ENCODE assay signal across 8 cellular contexts in the genomic region with DNA sequence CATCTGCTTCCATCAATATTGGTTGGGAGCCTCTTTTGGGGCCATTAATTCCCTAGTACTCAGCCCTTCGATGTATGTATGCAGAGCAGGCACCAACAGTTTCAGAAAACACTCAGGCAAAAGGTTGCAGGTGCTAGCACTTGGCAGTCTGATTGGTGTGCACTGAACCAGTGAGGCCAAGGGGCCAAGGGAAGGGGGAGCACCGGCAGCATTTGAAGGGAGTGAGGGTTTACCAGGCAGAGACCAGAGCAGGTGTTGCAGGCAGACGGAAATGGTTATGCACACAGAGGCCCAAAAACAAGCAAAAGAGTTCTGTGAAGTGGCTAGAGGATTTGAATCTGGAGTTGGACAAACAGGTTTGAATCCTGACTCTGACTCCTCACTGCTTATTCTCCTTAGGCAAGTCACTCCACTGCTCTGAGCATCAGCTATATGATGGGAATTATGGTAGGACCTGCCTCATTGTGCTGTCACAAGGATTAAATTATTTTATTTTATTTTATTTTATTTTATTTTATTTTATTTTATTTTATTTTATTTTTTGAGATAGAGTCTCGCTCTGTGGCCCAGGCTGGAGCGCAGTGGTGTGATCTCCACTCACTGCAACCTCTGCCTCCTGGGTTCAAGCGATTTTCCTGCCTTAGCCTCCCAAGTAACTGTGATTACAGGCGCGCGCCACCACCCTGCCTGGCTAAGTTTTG. TPM values are rescaled to one million over a fixed set of nuclear protein-coding genes. Genes with fewer than 3 reads are reported as not detected.
DNase-seq lines count a peak whose midpoint lies in the region; ATAC-seq and TF ChIP-seq lines count a peak whose summit lies in the region.

No MANE protein-coding gene starts in this region.

- H3K4me1 ChIP-seq in prostate gland (replicated peaks): no peaks in the 10 kb centered on the region

- CTCF ChIA-PET in activated CD4-positive, alpha-beta memory T cell treated with anti-CD3 and anti-CD28 coated beads for 36 hours (lab: Charles Lee): no interaction called here
- CTCF ChIA-PET in activated CD4-positive, alpha-beta memory T cell treated with anti-CD3 and anti-CD28 coated beads, Interleukin-2, amount 10 ng/mL, durations not matched to agents 7 days and 5 days (lab: Charles Lee): no interaction called here

- H3K4me1 Mint-ChIP-seq in activated CD4-positive, alpha-beta memory T cell treated with anti-CD3 and anti-CD28 coated beads for 36 hours (ENCODE audit: low read depth): no peaks in the 10 kb centered on the region
- H3K4me1 Mint-ChIP-seq in activated CD4-positive, alpha-beta memory T cell treated with anti-CD3 and anti-CD28 coated beads, Interleukin-2, amount 10 ng/mL, durations not matched to agents 7 days and 5 days: no peaks in the 10 kb centered on the region
- H3K4me1 Mint-ChIP-seq in stimulated activated naive B cell treated with anti-CD40 and anti-IgM and Interleukin-4, amounts not matched to agents 10 μg/mL and 1 μg/mL and 100 μg/mL, for 72 hours: peaks cover 17 to 41% of the 10 kb centered on the region in 2 donors

- DNase-seq in activated CD4-positive, alpha-beta memory T cell treated with anti-CD3 and anti-CD28 coated beads for 36 hours: peak; percentile 11
- no peak for DNase-seq in activated CD4-positive, alpha-beta memory T cell treated with anti-CD3 and anti-CD28 coated beads, Interleukin-2, amount 10 ng/mL, durations not matched to agents 7 days and 5 days
- DNase-seq in NCI-H2029 treated with DMSO at 0.1 percent for 48 hours (lab: John Stamatoyannopoulos, UW): peak; percentile 98
- peak; percentile 73 for DNase-seq in stimulated activated naive B cell treated with anti-CD40 and anti-IgM and Interleukin-4, amounts not matched to agents 10 μg/mL and 1 μg/mL and 100 μg/mL, for 72 hours
- no peak for DNase-seq in prostate gland (ENCODE audit: low spot score)
- no peak for DNase-seq in Right ventricle myocardium superior
- DNase-seq in D341Med (ENCODE audit: low spot score): no peak

- H3K4me3 Mint-ChIP-seq in activated CD4-positive, alpha-beta memory T cell treated with anti-CD3 and anti-CD28 coated beads for 36 hours: no peak overlapping the region
- no peak overlapping the region for H3K4me3 Mint-ChIP-seq in activated CD4-positive, alpha-beta memory T cell treated with anti-CD3 and anti-CD28 coated beads, Interleukin-2, amount 10 ng/mL, durations not matched to agents 7 days and 5 days
- peak overlapping the region in 1 of 2 donors; percentile 18 for H3K4me3 Mint-ChIP-seq in stimulated activated naive B cell treated with anti-CD40 and anti-IgM and Interleukin-4, amounts not matched to agents 10 μg/mL and 1 μg/mL and 100 μg/mL, for 72 hours

- no peak for TF ChIP-seq POLR2A in prostate gland (IDR thresholded peaks at IDR 0.05)

- no peaks in the 10 kb centered on the region for H3K36me3 Mint-ChIP-seq in activated CD4-positive, alpha-beta memory T cell treated with anti-CD3 and anti-CD28 coated beads for 36 hours
- no peaks in the 10 kb centered on the region for H3K36me3 Mint-ChIP-seq in activated CD4-positive, alpha-beta memory T cell treated with anti-CD3 and anti-CD28 coated beads, Interleukin-2, amount 10 ng/mL, durations not matched to agents 7 days and 5 days (ENCODE audit: low read depth)
- no peaks in the 10 kb centered on the region for H3K36me3 Mint-ChIP-seq in stimulated activated naive B cell treated with anti-CD40 and anti-IgM and Interleukin-4, amounts not matched to agents 10 μg/mL and 1 μg/mL and 100 μg/mL, for 72 hours

- POLR2A ChIA-PET in activated CD4-positive, alpha-beta memory T cell treated with anti-CD3 and anti-CD28 coated beads for 36 hours (lab: Charles Lee): no interaction called here
- POLR2A ChIA-PET in activated CD4-positive, alpha-beta memory T cell treated with anti-CD3 and anti-CD28 coated beads, Interleukin-2, amount 10 ng/mL, durations not matched to agents 7 days and 5 days (lab: Charles Lee): no interaction called here

- no peak for TF ChIP-seq CTCF in prostate gland (IDR thresholded peaks at IDR 0.05)

- no peak overlapping the region for H3K27ac Mint-ChIP-seq in activated CD4-positive, alpha-beta memory T cell treated with anti-CD3 and anti-CD28 coated beads for 36 hours
- no peak overlapping the region for H3K27ac Mint-ChIP-seq in activated CD4-positive, alpha-beta memory T cell treated with anti-CD3 and anti-CD28 coated beads, Interleukin-2, amount 10 ng/mL, durations not matched to agents 7 days and 5 days
- H3K27ac Mint-ChIP-seq in stimulated activated naive B cell treated with anti-CD40 and anti-IgM and Interleukin-4, amounts not matched to agents 10 μg/mL and 1 μg/mL and 100 μg/mL, for 72 hours: peak overlapping the region; percentile 15

- no peaks in the 10 kb centered on the region for H3K9me3 ChIP-seq in prostate gland

- H3K9me3 Mint-ChIP-seq in activated CD4-positive, alpha-beta memory T cell treated with anti-CD3 and anti-CD28 coated beads for 36 hours: peaks cover 2% of the 10 kb centered on the region
- H3K9me3 Mint-ChIP-seq in activated CD4-positive, alpha-beta memory T cell treated with anti-CD3 and anti-CD28 coated beads, Interleukin-2, amount 10 ng/mL, durations not matched to agents 7 days and 5 days: no peaks in the 10 kb centered on the region
- H3K9me3 Mint-ChIP-seq in stimulated activated naive B cell treated with anti-CD40 and anti-IgM and Interleukin-4, amounts not matched to agents 10 μg/mL and 1 μg/mL and 100 μg/mL, for 72 hours: peaks cover 0 to 1% of the 10 kb centered on the region in 2 donors

- intact Hi-C loops in activated CD4-positive, alpha-beta memory T cell treated with anti-CD3 and anti-CD28 coated beads for 36 hours (cut with micrococcal nuclease): no loop called here
- intact Hi-C loops in prostate gland (cut with DNase I): no loop called here
- intact Hi-C loops in Right ventricle myocardium superior (cut with DNase I): no loop called here

- WGBS in prostate gland: 86% methylated on average over 9 of the region's 9 CpGs

- H3K27me3 ChIP-seq in prostate gland (replicated peaks; ENCODE audit: insufficient read depth): no peaks in the 10 kb centered on the region

- H3K27me3 Mint-ChIP-seq in activated CD4-positive, alpha-beta memory T cell treated with anti-CD3 and anti-CD28 coated beads for 36 hours: no peaks in the 10 kb centered on the region
- H3K27me3 Mint-ChIP-seq in activated CD4-positive, alpha-beta memory T cell treated with anti-CD3 and anti-CD28 coated beads, Interleukin-2, amount 10 ng/mL, durations not matched to agents 7 days and 5 days: no peaks in the 10 kb centered on the region
- no peaks in the 10 kb centered on the region for H3K27me3 Mint-ChIP-seq in stimulated activated naive B cell treated with anti-CD40 and anti-IgM and Interleukin-4, amounts not matched to agents 10 μg/mL and 1 μg/mL and 100 μg/mL, for 72 hours

- no peak overlapping the region for H3K27ac ChIP-seq in prostate gland

- H3K4me3 ChIP-seq in prostate gland: no peak overlapping the region

- H3K36me3 ChIP-seq in prostate gland: no peaks in the 10 kb centered on the region

- ATAC-seq in HG02938 (IDR thresholded peaks at IDR 0.05; ENCODE audit: unreplicated experiment): peak; percentile 95
- peak; percentile 100 for ATAC-seq in stimulated activated naive B cell treated with anti-CD40 and anti-IgM and Interleukin-4, amounts not matched to agents 10 μg/mL and 1 μg/mL and 100 μg/mL, for 72 hours (replicated peaks)
- no peak for ATAC-seq in Right ventricle myocardium superior (ENCODE audit: poor library complexity)

RNA-seq across cellular contexts. Expression of a gene that starts 58.1 kb away (rescaled TPM):
- total RNA-seq in activated CD4-positive, alpha-beta memory T cell treated with anti-CD3 and anti-CD28 coated beads for 36 hours: 1 to 10 TPM; 9.0 to 9.8 TPM
- 1 to 10 TPM; 7.9 to 9.4 TPM for total RNA-seq in activated CD4-positive, alpha-beta memory T cell treated with anti-CD3 and anti-CD28 coated beads, Interleukin-2, amount 10 ng/mL, durations not matched to agents 7 days and 5 days
- total RNA-seq in prostate gland (10 to 100 TPM in 1 of 2 donors, 1 to 10 TPM in 1; 6.4 to 10.5 TPM), Right ventricle myocardium superior (7.4 TPM)

Comparison
In these comparisons a context has a peak if more than half of its experiments do, and no peak if none do; other contexts are left out.
1. DNase-seq: peak in activated CD4-positive, alpha-beta memory T cell treated with anti-CD3 and anti-CD28 coated beads for 36 hours (single experiment), NCI-H2029 treated with DMSO at 0.1 percent for 48 hours (single experiment) and stimulated activated naive B cell treated with anti-CD40 and anti-IgM and Interleukin-4, amounts not matched to agents 10 μg/mL and 1 μg/mL and 100 μg/mL, for 72 hours (single experiment); none in activated CD4-positive, alpha-beta memory T cell treated with anti-CD3 and anti-CD28 coated beads, Interleukin-2, amount 10 ng/mL, durations not matched to agents 7 days and 5 days (single experiment), prostate gland (single experiment), Right ventricle myocardium superior (single experiment) and D341Med (single experiment).